22 cellular contexts compared by ENCODE assay signal in genomic region chr2:151459368-151459767, GRCh38.
"Had no signal": no experiment of that assay in that cellular context is flagged by ENCODE, and none has a peak within 500 bp of the region (broad histone marks: within the 10 kb centered on the region; RNA-seq: fewer than 3 reads in every experiment).

No MANE protein-coding gene starts in this region.

- H3K4me1 ChIP-seq: prostate gland, right atrium auricular region, suprapubic skin, transverse colon, uterus had no signal

- H3K4me3 ChIP-seq: cardiac muscle cell, prostate gland, right atrium auricular region, suprapubic skin, transverse colon, uterus had no signal

- H3K9me3 ChIP-seq: prostate gland, right atrium auricular region, suprapubic skin, transverse colon, uterus had no signal

- DNase-seq: activated CD4-positive, alpha-beta T cell treated with anti-CD3 and anti-CD28 coated beads, Interleukin-2, amount 10 ng/mL, durations not matched to agents 24 days and 14 days; activated CD4-positive, CD25-positive, alpha-beta regulatory T cell; activated CD8-positive, alpha-beta T cell treated with anti-CD3 and anti-CD28 coated beads, Interleukin-2, amount 10 ng/mL, durations not matched to agents 7 days and 5 days; activated effector memory CD4-positive, alpha-beta T cell treated with Interleukin-2 at 50 U/mL for 16 hours; activated naive CD4-positive, alpha-beta T cell treated with anti-CD3 and anti-CD28 coated beads, Interleukin-2, amount 10 ng/mL, durations not matched to agents 7 days and 5 days; activated T-cell treated with anti-CD3 and anti-CD28 coated beads, Interleukin-2, amount 50 U/mL, for 4 hours; erythroblast; left cardiac atrium; mesendoderm; naive thymus-derived CD8-positive, alpha-beta T cell; stimulated activated CD4-positive, alpha-beta T cell treated with anti-CD3 and anti-CD28 coated beads, Interleukin-2, amount 100 ng/mL, for 24 hours; stimulated activated naive CD8-positive, alpha-beta T cell treated with anti-CD3 and anti-CD28 coated beads, Interleukin-15, Interleukin-2, amounts not matched to agents 100 U/mL and 50 U/mL, for 24 hours; SW 1271; T-helper 2 cell; transverse colon; uterus had no signal

- H3K27ac ChIP-seq: cardiac muscle cell, prostate gland, right atrium auricular region, suprapubic skin, transverse colon, uterus had no signal

- FAIRE-seq: endometrium, islet of Langerhans had no signal

- H3K27me3 ChIP-seq: cardiac muscle cell, right atrium auricular region, suprapubic skin, transverse colon, uterus had no signal

- H3K36me3 ChIP-seq: prostate gland, uterus had no signal
